Comparison of ENCODE assay signal across 8 cellular contexts in genomic region chr13:48532473-48533206, GRCh38. TPM values are rescaled to one million over a fixed set of nuclear protein-coding genes. Genes with fewer than 3 reads are reported as not detected.
A peak's percentile ranks its signal among the peaks of the same experiment; 100 is the strongest.
DNase-seq lines count a peak whose midpoint lies in the region; TF ChIP-seq lines count a peak whose summit lies in the region.

TSS of gene RCBTB2 (minus strand) at chr13:48533080. CDS start at chr13:48521939, 11,141 bp downstream.

- H3K4me3 ChIP-seq in HFF-Myc (replicated peaks; ENCODE audit: low read depth, low read length), result peak within 1 kb of the TSS; percentile 67

- peak; percentile 79 for DNase-seq in GM04503 (ENCODE audit: low read depth)
- peak; percentile 91 for DNase-seq in HFF-Myc (ENCODE audit: extremely low read depth, low read depth)
- peak; percentile 99 for DNase-seq in NAMALWA (ENCODE audit: low spot score)
- peak; percentile 97 for DNase-seq in SK-MEL-5 (ENCODE audit: low read depth, low spot score)
- DNase-seq in activated naive CD4-positive, alpha-beta T cell treated with anti-CD3 and anti-CD28 coated beads, Interleukin-2, amount 50 U/mL, for 16 hours, result peak; percentile 99
- peak; percentile 97 for DNase-seq in globus pallidus (ENCODE audit: low spot score)
- peak; percentile 45 to 99 (median 95) for DNase-seq in nucleus accumbens (lab: John Stamatoyannopoulos, UW)
- DNase-seq in superior temporal gyrus (ENCODE audit: extremely low spot score), result peak; percentile 98

- in situ Hi-C loops in SK-MEL-5 (cut with HindIII; ENCODE audit: low pct_unique_long_range_greater_than_20kb, low sequenced_read_pairs), result no loop called here

- no peak for TF ChIP-seq CTCF in HFF-Myc (IDR thresholded peaks at IDR 0.05; ENCODE audit: low read depth, low read length, missing control alignments)

RNA-seq across cellular contexts. Expression of gene RCBTB2, which starts in this region (rescaled TPM):
- total RNA-seq in SK-MEL-5 (2014; rRNA removed; shearing (Covaris generic)), result 4.8 and 5.0 TPM in 2 replicates
- 2.6 and 3.1 TPM in 2 replicates for polyA plus RNA-seq in SK-MEL-5 (2015; cell fraction: cytosol; rRNA removed)
- polyA plus RNA-seq in SK-MEL-5 (2015; cell fraction: nucleus; rRNA removed), result 10.5 and 13.1 TPM in 2 replicates

Comparison
In these comparisons a context has a peak if more than half of its experiments do, and no peak if none do; other contexts are left out.
1. Peak in every context shown above with its lines: DNase-seq and H3K4me3 ChIP-seq.